In the genomic region with DNA sequence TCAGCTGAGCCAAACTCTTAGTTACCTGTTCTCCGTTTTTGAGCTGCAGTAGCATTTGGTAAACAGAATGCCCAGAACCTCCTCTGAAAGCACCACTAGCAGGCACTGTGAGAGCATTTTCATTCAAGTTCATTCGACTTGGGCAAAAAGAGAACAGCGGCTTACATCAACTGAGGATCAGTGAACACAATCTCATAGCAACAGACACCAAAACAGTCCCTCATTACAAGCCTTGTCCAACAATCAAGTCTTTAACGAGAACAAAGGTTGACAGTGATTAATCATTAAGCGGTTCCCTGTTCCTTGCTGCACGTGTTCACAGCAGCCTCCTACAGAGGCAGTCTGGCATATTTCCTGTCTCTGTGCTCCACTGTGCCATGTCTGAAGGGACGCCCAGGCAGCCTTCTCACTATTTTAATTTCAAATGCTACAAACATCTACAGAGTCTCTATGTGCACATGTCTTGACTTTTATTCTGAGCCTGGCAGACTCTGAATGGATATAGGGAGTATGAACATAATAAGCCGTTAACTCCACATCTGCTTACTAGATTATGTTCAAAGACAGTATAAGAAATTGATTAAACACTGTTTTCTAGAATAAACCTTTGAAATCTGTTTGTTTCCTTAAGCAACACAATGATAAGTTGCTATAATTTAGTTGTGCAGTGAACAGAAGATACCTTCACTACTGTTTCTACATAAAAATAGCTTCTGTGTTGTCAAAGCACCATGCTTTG, we compare ENCODE assay signal across 8 cellular contexts.
DNase-seq lines count a peak whose midpoint lies in the region; ATAC-seq and TF ChIP-seq lines count a peak whose summit lies in the region.

No MANE protein-coding gene starts in this region.

- H3K27me3 Mint-ChIP-seq in nephron (ENCODE audit: low read depth): no peaks in the 10 kb centered on the region

- POLR2A ChIA-PET in A673 (lab: Charles Lee; ENCODE audit: low non-redundant PET): no interaction called here

- peak overlapping the region; percentile 84 to 91 (median 91) for H3K27ac Mint-ChIP-seq in nephron

- BruUV-seq in A673 (replicated peaks; lab: Mats Ljungman, UMichigan): no TSS peak

- CTCF ChIA-PET in A673 (lab: Charles Lee): interaction anchor here (0.5 to 1.0 kb wide), 3 partner anchors 331 to 412 kb away, joined by 3 to 7 read pairs (median 3); partner anchors contain the start of genes CCDC82, JRKL and MAML2

- H3K36me3 ChIP-seq in A673 (ENCODE audit: insufficient read depth, low read length, poor library complexity, severe bottlenecking) (no peaks in the 10 kb centered on the region), MG63 (no peaks in the 10 kb centered on the region)

- no peaks in the 10 kb centered on the region for H3K9me3 Mint-ChIP-seq in nephron

- TF ChIP-seq CTCF in A673 (conservative IDR thresholded peaks at IDR 0.05; ENCODE audit: low read depth, low read length): peak; percentile 84
- peak; percentile 41 to 57 (median 45) for TF ChIP-seq CTCF in nephron (IDR thresholded peaks at IDR 0.05; ENCODE audit: unreplicated experiment in 3 of 3)

- H3K4me3 ChIP-seq in A673 (ENCODE audit: low read depth, low read length, poor library complexity, severe bottlenecking) (no peak overlapping the region), MG63 (no peak overlapping the region)

- DNase-seq in A673 (ENCODE audit: low spot score) (peak; percentile 86), NCI-H526 (lab: John Stamatoyannopoulos, UW) (peak; percentile 91 to 92), fibroblast of gingiva (ENCODE audit: low read depth) (peak; percentile 88), MG63 (no peak)
- peak; percentile 62 for DNase-seq in activated T-cell treated with anti-CD3 and anti-CD28 coated beads, Interleukin-2, amount 50 U/mL, for 1 hour

- ATAC-seq in GM18502 (IDR thresholded peaks at IDR 0.05; ENCODE audit: poor library complexity, unreplicated experiment) (peak; percentile 80), HG02938 (IDR thresholded peaks at IDR 0.05; ENCODE audit: unreplicated experiment) (peak; percentile 93)

- peaks cover 28% of the 10 kb centered on the region for H3K4me1 Mint-ChIP-seq in nephron

- H3K4me3 Mint-ChIP-seq in nephron: peak overlapping the region in 2 of 3 experiments; percentile 10 to 13

- no peak overlapping the region for H3K27ac ChIP-seq in A673 (ENCODE audit: low read depth, low read length, poor library complexity, severe bottlenecking)

- peaks cover 14% of the 10 kb centered on the region for H3K4me1 ChIP-seq in A673 (ENCODE audit: insufficient read depth, low read length, poor library complexity, severe bottlenecking)

- H3K27me3 ChIP-seq in A673 (replicated peaks; ENCODE audit: insufficient read depth, low read depth, low read length, poor library complexity): no peaks in the 10 kb centered on the region
- no peaks in the 10 kb centered on the region for H3K27me3 ChIP-seq in MG63

- H3K36me3 Mint-ChIP-seq in nephron (ENCODE audit: low read depth): no peaks in the 10 kb centered on the region

- intact Hi-C loops in A673 (cut with micrococcal nuclease; ENCODE audit: unreplicated experiment): loop anchor here (2.0 to 5.0 kb wide), 3 partner anchors 230 to 380 kb away; partner anchors contain the start of genes JRKL and MAML2

- no peaks in the 10 kb centered on the region for H3K9me3 ChIP-seq in A673 (ENCODE audit: low read depth, low read length, poor library complexity, severe bottlenecking)
- H3K9me3 ChIP-seq in MG63: no peaks in the 10 kb centered on the region
